Comparison of ENCODE assay signal across 22 cellular contexts in genomic region chrX:24428518-24428917, GRCh38.
"Had no signal": no experiment of that assay in that cellular context is flagged by ENCODE, and none has a peak within 500 bp of the region (broad histone marks: within the 10 kb centered on the region; RNA-seq: fewer than 3 reads in every experiment).

No MANE protein-coding gene starts in this region.

- H3K36me3 ChIP-seq: adrenal gland, cardiac muscle cell, lower lobe of right lung, upper lobe of left lung had no signal

- ATAC-seq: activated naive CD4-positive, alpha-beta T cell treated with anti-CD3 and anti-CD28 coated beads, Interleukin-2, amount 50 U/mL, for 72 hours; activated T-cell treated with anti-CD3 and anti-CD28 coated beads, Interleukin-2, amount 50 U/mL, for 72 hours; lower lobe of right lung; natural killer cell treated with Interleukin-12 subunit alpha and Interleukin-12 subunit beta and Interleukin-15 and Interleukin-18, amount 100 ng/mL, for 72 hours; T-cell had no signal

- H3K27me3 ChIP-seq: cardiac muscle cell, upper lobe of left lung had no signal

- H3K4me3 Mint-ChIP-seq: activated CD4-positive, alpha-beta T cell treated with anti-CD3 and anti-CD28 coated beads, Interleukin-2, amount 10 ng/mL, durations not matched to agents 24 days and 14 days; activated T-cell treated with anti-CD3 and anti-CD28 coated beads, Interleukin-2, amount 50 U/mL, for 72 hours; endodermal cell; mesothelial cell of epicardium; natural killer cell treated with Interleukin-12 subunit alpha and Interleukin-12 subunit beta and Interleukin-15 and Interleukin-18, amount 100 ng/mL, for 72 hours; T-cell had no signal

- H3K27me3 Mint-ChIP-seq: activated CD4-positive, alpha-beta T cell treated with anti-CD3 and anti-CD28 coated beads, Interleukin-2, amount 10 ng/mL, durations not matched to agents 24 days and 14 days had no signal

- H3K4me1 ChIP-seq: adrenal gland, lower lobe of right lung had no signal

- H3K9me3 Mint-ChIP-seq: activated CD4-positive, alpha-beta T cell treated with anti-CD3 and anti-CD28 coated beads, Interleukin-2, amount 10 ng/mL, durations not matched to agents 24 days and 14 days; natural killer cell treated with Interleukin-12 subunit alpha and Interleukin-12 subunit beta and Interleukin-15 and Interleukin-18, amount 100 ng/mL, for 72 hours had no signal

- H3K9me3 ChIP-seq: adrenal gland, lower lobe of right lung, upper lobe of left lung had no signal

- DNase-seq: activated CD4-positive, alpha-beta T cell treated with anti-CD3 and anti-CD28 coated beads, Interleukin-2, amount 10 ng/mL, durations not matched to agents 24 days and 14 days; activated CD4-positive, CD25-positive, alpha-beta regulatory T cell; activated CD8-positive, alpha-beta memory T cell treated with anti-CD3 and anti-CD28 coated beads, Interleukin-2, amount 50 U/mL, for 4 hours; activated gamma-delta T cell; activated T-cell treated with anti-CD3 and anti-CD28 coated beads, Interleukin-2, amount 50 U/mL, for 72 hours; adrenal gland; endodermal cell; erythroblast; lower lobe of right lung; nucleus accumbens; posterior cingulate gyrus; stimulated activated CD4-positive, alpha-beta T cell treated with anti-CD3 and anti-CD28 coated beads, Interleukin-12 subunit alpha, Interleukin-12 subunit beta, amount 100 ng/mL, for 4 hours; stimulated activated CD4-positive, alpha-beta T cell treated with anti-CD3 and anti-CD28 coated beads, Interleukin-1b, Interleukin-23, amount 100 ng/mL, for 48 hours; stimulated activated CD8-positive, alpha-beta memory T cell treated with anti-CD3 and anti-CD28 coated beads, Interleukin-4, amount 100 ng/mL, for 48 hours; stimulated activated naive CD4-positive, alpha-beta T cell treated with Interleukin-2 at 50 U/mL for 16 hours; substantia nigra; T-cell; upper lobe of left lung had no signal

- H3K36me3 Mint-ChIP-seq: activated naive CD4-positive, alpha-beta T cell treated with anti-CD3 and anti-CD28 coated beads, Interleukin-2, amount 50 U/mL, for 72 hours; mesothelial cell of epicardium; natural killer cell treated with Interleukin-12 subunit alpha and Interleukin-12 subunit beta and Interleukin-15 and Interleukin-18, amount 100 ng/mL, for 72 hours; T-cell had no signal

- H3K4me3 ChIP-seq: adrenal gland, cardiac muscle cell, lower lobe of right lung, upper lobe of left lung had no signal

- H3K27ac Mint-ChIP-seq: activated CD4-positive, alpha-beta T cell treated with anti-CD3 and anti-CD28 coated beads, Interleukin-2, amount 10 ng/mL, durations not matched to agents 24 days and 14 days; activated naive CD4-positive, alpha-beta T cell treated with anti-CD3 and anti-CD28 coated beads, Interleukin-2, amount 50 U/mL, for 72 hours; activated T-cell treated with anti-CD3 and anti-CD28 coated beads, Interleukin-2, amount 50 U/mL, for 72 hours; endodermal cell; mesothelial cell of epicardium; T-cell had no signal

- H3K4me1 Mint-ChIP-seq: mesothelial cell of epicardium had no signal

- H3K27ac ChIP-seq: cardiac muscle cell, lower lobe of right lung, upper lobe of left lung had no signal
